In the genomic region with DNA sequence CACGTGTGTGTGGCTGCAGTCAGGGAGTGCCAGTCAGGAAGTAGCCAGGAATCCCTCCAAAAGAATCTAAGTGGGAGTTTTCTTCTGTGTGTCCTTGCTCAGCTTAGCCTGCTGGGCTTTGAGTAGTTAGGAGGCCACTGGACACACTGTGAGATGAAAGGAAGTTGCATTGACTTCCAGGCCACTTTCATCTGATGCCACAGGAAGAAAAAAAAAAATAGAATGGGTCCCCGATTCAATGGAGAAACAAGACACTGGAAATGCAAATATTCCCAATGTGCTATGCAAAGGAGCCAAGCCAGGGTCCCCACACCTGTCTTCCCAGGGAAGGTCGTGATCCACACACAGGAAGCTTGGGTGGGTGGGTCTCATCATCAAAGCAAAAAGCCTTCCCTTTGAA, we compare ENCODE assay signal across 21 cellular contexts.
DNase-seq lines count a peak whose midpoint lies in the region; ATAC-seq and TF ChIP-seq lines count a peak whose summit lies in the region.
"Had no signal": no experiment of that assay in that cellular context is flagged by ENCODE, and none has a peak within 500 bp of the region (broad histone marks: within the 10 kb centered on the region; RNA-seq: fewer than 3 reads in every experiment).

No MANE protein-coding gene starts in this region.

- H3K27ac ChIP-seq in BLaER1 = no peak overlapping the region
- peak overlapping the region in 1 of 11 experiments; percentile 47; a peak in 1 of 22 replicates for H3K27ac ChIP-seq in BLaER1 treated with 17β-estradiol and CSF1 and Interleukin-3, amounts not matched to agents 10 nM and 100 nM
- no peak overlapping the region for H3K27ac ChIP-seq in neural progenitor cell

- H3K27ac Mint-ChIP-seq in neural progenitor cell = no peak overlapping the region
- H3K27ac Mint-ChIP-seq: CD4-positive, CD25-positive, alpha-beta regulatory T cell; CD8-positive, alpha-beta memory T cell had no signal

- no peak overlapping the region for H2AFZ ChIP-seq in neural progenitor cell (replicated peaks)

- no peak for TF ChIP-seq CTCF in neural progenitor cell (IDR thresholded peaks at IDR 0.05)

- H3K4me3 ChIP-seq in BLaER1 = 0 out of 2 replicates have a peak overlapping the region, but pooled peaks have one; percentile 27
- H3K4me3 ChIP-seq in BLaER1 treated with 17β-estradiol and CSF1 and Interleukin-3, amounts not matched to agents 10 nM and 100 nM = 0 out of 20 replicates have a peak overlapping the region, but pooled peaks of 1 of the 10 experiments have one; percentile 6
- H3K4me3 ChIP-seq in neural progenitor cell = no peak overlapping the region
- H3K4me3 ChIP-seq: GM12878 had no signal

- H3F3A ChIP-seq in neural progenitor cell (ENCODE audit: low read depth) = peaks cover 5% of the 10 kb centered on the region

- H3K27me3 Mint-ChIP-seq in neural progenitor cell (ENCODE audit: insufficient read depth, low read depth) = peaks cover 23% of the 10 kb centered on the region

- H3K4me2 ChIP-seq in BLaER1 (peak overlapping the region; percentile 90), neural progenitor cell (peak overlapping the region; percentile 31)
- peak overlapping the region; percentile 22 to 88 (median 77); a peak in 20 of 22 replicates for H3K4me2 ChIP-seq in BLaER1 treated with 17β-estradiol and CSF1 and Interleukin-3, amounts not matched to agents 10 nM and 100 nM

- no peak for ATAC-seq in HG03175 (IDR thresholded peaks at IDR 0.05; ENCODE audit: unreplicated experiment)
- ATAC-seq: GM12878 had no signal

- H3K27me3 ChIP-seq in BLaER1 (no peaks in the 10 kb centered on the region), neural progenitor cell (peaks cover 41% of the 10 kb centered on the region)
- H3K27me3 ChIP-seq in BLaER1 treated with 17β-estradiol and CSF1 and Interleukin-3, amounts not matched to agents 10 nM and 100 nM = no peaks in the 10 kb centered on the region; a peak in 1 of 22 replicates
- H3K27me3 ChIP-seq: BE2C had no signal

- no peak overlapping the region for H3K9ac ChIP-seq in BLaER1
- H3K9ac ChIP-seq in BLaER1 treated with 17β-estradiol and CSF1 and Interleukin-3, amounts not matched to agents 10 nM and 100 nM = 0 out of 22 replicates have a peak overlapping the region, but pooled peaks of 1 of the 11 experiments have one; percentile 1
- H3K9ac ChIP-seq in neural progenitor cell = no peak overlapping the region

- no peaks in the 10 kb centered on the region for H4K20me1 ChIP-seq in BLaER1
- no peaks in the 10 kb centered on the region for H4K20me1 ChIP-seq in BLaER1 treated with 17β-estradiol and CSF1 and Interleukin-3, amounts not matched to agents 10 nM and 100 nM
- H4K20me1 ChIP-seq in neural progenitor cell (ENCODE audit: low read depth) = no peaks in the 10 kb centered on the region

- peak; percentile 89 for DNase-seq in NCI-H526 treated with DMSO at 0.1 percent for 48 hours (lab: John Stamatoyannopoulos, UW)
- DNase-seq in neural progenitor cell (ENCODE audit: low spot score) = no peak
- DNase-seq in DMS79 (lab: John Stamatoyannopoulos, UW) = no peak
- DNase-seq in COR-L47 (lab: John Stamatoyannopoulos, UW) = no peak
- DNase-seq: 8988T; ACHN; BE2C; C1 segment of cervical spinal cord; Caco-2; Calu3; CD4-positive, alpha-beta memory T cell; CD4-positive, CD25-positive, alpha-beta regulatory T cell; CD8-positive, alpha-beta memory T cell; DND-41; EL; GDM1 had no signal

- H3K9me3 Mint-ChIP-seq in neural progenitor cell = peaks cover 2% of the 10 kb centered on the region
- H3K9me3 Mint-ChIP-seq: CD8-positive, alpha-beta memory T cell had no signal

- peaks cover 23% of the 10 kb centered on the region for H3K4me1 Mint-ChIP-seq in neural progenitor cell
- H3K4me1 Mint-ChIP-seq: CD14-positive monocyte; CD4-positive, CD25-positive, alpha-beta regulatory T cell; CD8-positive, alpha-beta memory T cell had no signal

- H3K79me2 ChIP-seq in neural progenitor cell (ENCODE audit: low read depth) = no peaks in the 10 kb centered on the region

- H3K36me3 ChIP-seq in BLaER1 (no peaks in the 10 kb centered on the region), neural progenitor cell (no peaks in the 10 kb centered on the region)
- no peaks in the 10 kb centered on the region for H3K36me3 ChIP-seq in BLaER1 treated with 17β-estradiol and CSF1 and Interleukin-3, amounts not matched to agents 10 nM and 100 nM
- H3K36me3 ChIP-seq: BE2C had no signal

- no peaks in the 10 kb centered on the region for H3K9me3 ChIP-seq in BLaER1
- no peaks in the 10 kb centered on the region for H3K9me3 ChIP-seq in BLaER1 treated with 17β-estradiol and CSF1 and Interleukin-3, amounts not matched to agents 10 nM and 100 nM (replicated peaks in 1 of 11)
- H3K9me3 ChIP-seq in neural progenitor cell (ENCODE audit: low read depth) = no peaks in the 10 kb centered on the region
- H3K9me3 ChIP-seq: BE2C, Caco-2 had no signal

- H3K4me1 ChIP-seq in BLaER1 (peaks cover 59% of the 10 kb centered on the region), neural progenitor cell (peaks cover 14% of the 10 kb centered on the region)
- H3K4me1 ChIP-seq in BLaER1 treated with 17β-estradiol and CSF1 and Interleukin-3, amounts not matched to agents 10 nM and 100 nM = peaks cover 6 to 60% (median 25%) of the 10 kb centered on the region in 10 experiments; a peak in 18 of 20 replicates
- H3K4me1 ChIP-seq: BE2C, Caco-2 had no signal

- H3K4me3 Mint-ChIP-seq in neural progenitor cell = no peak overlapping the region
- H3K4me3 Mint-ChIP-seq: CD14-positive monocyte; CD4-positive, alpha-beta memory T cell; CD4-positive, CD25-positive, alpha-beta regulatory T cell; CD8-positive, alpha-beta memory T cell had no signal

- H3K36me3 Mint-ChIP-seq in neural progenitor cell = no peaks in the 10 kb centered on the region
- H3K36me3 Mint-ChIP-seq: CD14-positive monocyte; CD4-positive, alpha-beta memory T cell; CD4-positive, CD25-positive, alpha-beta regulatory T cell; CD8-positive, alpha-beta memory T cell had no signal

Comparison
In these comparisons a context has a peak if more than half of its experiments do, and no peak if none do; other contexts are left out.
1. H3K4me2 ChIP-seq: peak in every context shown above with its lines; median percentile 90 in BLaER1; 77 in BLaER1 treated with 17β-estradiol and CSF1 and Interleukin-3, amounts not matched to agents 10 nM and 100 nM; 31 in neural progenitor cell.